ENCODE assay signal across 13 cellular contexts in genomic region chr11:83025267-83025704, GRCh38. TPM values are rescaled to one million over a fixed set of nuclear protein-coding genes. Genes with fewer than 3 reads are reported as not detected.
DNase-seq lines count a peak whose midpoint lies in the region; ATAC-seq and TF ChIP-seq lines count a peak whose summit lies in the region.
"Had no signal": no experiment of that assay in that cellular context is flagged by ENCODE, and none has a peak within 500 bp of the region (broad histone marks: within the 10 kb centered on the region; RNA-seq: fewer than 3 reads in every experiment).

No MANE protein-coding gene starts in this region.

- peaks cover 18% of the 10 kb centered on the region for H3K4me1 ChIP-seq in CD4-positive, CD25-positive, alpha-beta regulatory T cell (ENCODE audit: control insufficient read depth, insufficient read depth, low read length, poor library complexity, severe bottlenecking)
- peaks cover 86% of the 10 kb centered on the region for H3K4me1 ChIP-seq in Karpas-422 (ENCODE audit: low read length)
- peaks cover 0 to 66% (median 34%) of the 10 kb centered on the region in 6 donors for H3K4me1 ChIP-seq in spleen

- peaks cover 98% of the 10 kb centered on the region for H3K79me2 ChIP-seq in Karpas-422 (ENCODE audit: low read length)

- H3K9me3 ChIP-seq in CD4-positive, CD25-positive, alpha-beta regulatory T cell (ENCODE audit: control insufficient read depth in 2 of 2, low read length in 2 of 2), result no peaks in the 10 kb centered on the region
- H3K9me3 ChIP-seq in Karpas-422 (ENCODE audit: low read length) (no peaks in the 10 kb centered on the region), SK-N-MC (ENCODE audit: low read depth, low read length) (no peaks in the 10 kb centered on the region), spleen (peaks cover 0 to 4% (median 0%) of the 10 kb centered on the region in 8 donors)

- H3K27me3 ChIP-seq in CD4-positive, CD25-positive, alpha-beta regulatory T cell (ENCODE audit: control insufficient read depth, insufficient read depth, low read length), result no peaks in the 10 kb centered on the region
- H3K27me3 ChIP-seq in Karpas-422 (ENCODE audit: low read length), result no peaks in the 10 kb centered on the region
- no peaks in the 10 kb centered on the region for H3K27me3 ChIP-seq in spleen (replicated peaks in 1 of 7)
- H3K27me3 ChIP-seq: BLaER1 had no signal

- DNase-seq in CD4-positive, CD25-positive, alpha-beta regulatory T cell, result peak in 1 of 3 donors; percentile 38
- DNase-seq in Karpas-422, result no peak
- DNase-seq in SK-N-MC (ENCODE audit: low read depth, low spot score), result peak; percentile 70
- DNase-seq in iris pigment epithelial cell (ENCODE audit: low read depth), result peak; percentile 55
- no peak for DNase-seq in GM20000 (ENCODE audit: low spot score)
- DNase-seq in mesenteric fat pad (ENCODE audit: low spot score), result no peak
- no peak for DNase-seq in spleen
- DNase-seq in activated CD4-positive, alpha-beta T cell treated with anti-CD3 and anti-CD28 coated beads, Interleukin-2, amount 50 U/mL, for 48 hours, result no peak
- DNase-seq: activated CD4-positive, alpha-beta T cell treated with anti-CD3 and anti-CD28 coated beads for 36 hours; activated naive CD4-positive, alpha-beta T cell treated with anti-CD3 and anti-CD28 coated beads, Interleukin-2, amount 10 ng/mL, durations not matched to agents 7 days and 5 days; naive thymus-derived CD8-positive, alpha-beta T cell; stimulated activated CD4-positive, alpha-beta T cell treated with anti-CD3 and anti-CD28 coated beads, Interleukin-12 subunit alpha, Interleukin-12 subunit beta, amount 100 ng/mL, for 4 hours had no signal

- peaks cover 4% of the 10 kb centered on the region; the same call in 1 of the 2 replicates for H4K20me1 ChIP-seq in Karpas-422 (ENCODE audit: insufficient read depth, low read depth, low read length)
- H4K20me1 ChIP-seq: BLaER1 had no signal

- H3K4me3 Mint-ChIP-seq in CD4-positive, CD25-positive, alpha-beta regulatory T cell, result no peak overlapping the region
- H3K4me3 Mint-ChIP-seq: activated CD4-positive, alpha-beta T cell treated with anti-CD3 and anti-CD28 coated beads for 36 hours; activated naive CD4-positive, alpha-beta T cell treated with anti-CD3 and anti-CD28 coated beads, Interleukin-2, amount 10 ng/mL, durations not matched to agents 7 days and 5 days had no signal

- peak overlapping the region; percentile 9 for H3K4me3 ChIP-seq in CD4-positive, CD25-positive, alpha-beta regulatory T cell (ENCODE audit: low read depth, low read length)
- H3K4me3 ChIP-seq in Karpas-422 (ENCODE audit: low read length) (peak overlapping the region; percentile 29), SK-N-MC (peak overlapping the region; percentile 14; the same call in 1 of the 2 replicates), spleen (no peak overlapping the region)
- H3K4me3 ChIP-seq: BLaER1 had no signal

- no peaks in the 10 kb centered on the region for H3K27me3 Mint-ChIP-seq in CD4-positive, CD25-positive, alpha-beta regulatory T cell
- H3K27me3 Mint-ChIP-seq: activated CD4-positive, alpha-beta T cell treated with anti-CD3 and anti-CD28 coated beads for 36 hours; activated naive CD4-positive, alpha-beta T cell treated with anti-CD3 and anti-CD28 coated beads, Interleukin-2, amount 10 ng/mL, durations not matched to agents 7 days and 5 days; naive thymus-derived CD8-positive, alpha-beta T cell had no signal

- no peak for TF ChIP-seq POLR2A in spleen (IDR thresholded peaks at IDR 0.05)

- no peaks in the 10 kb centered on the region for H3K9me3 Mint-ChIP-seq in CD4-positive, CD25-positive, alpha-beta regulatory T cell
- H3K9me3 Mint-ChIP-seq: activated naive CD4-positive, alpha-beta T cell treated with anti-CD3 and anti-CD28 coated beads, Interleukin-2, amount 10 ng/mL, durations not matched to agents 7 days and 5 days; naive thymus-derived CD8-positive, alpha-beta T cell had no signal

- ATAC-seq in CD4-positive, CD25-positive, alpha-beta regulatory T cell (ENCODE audit: low read depth in 2 of 2), result peak in 1 of 2 donors; percentile 37

- WGBS in spleen, 5 donors, result 55 to 60% (median 57%) methylated on average over 2 of the region's 2 CpGs

- H3K9me2 ChIP-seq in Karpas-422 (replicated peaks; ENCODE audit: insufficient read depth, low read length), result no peaks in the 10 kb centered on the region

- TF ChIP-seq CTCF in GM20000 (IDR thresholded peaks at IDR 0.05; ENCODE audit: extremely low read depth, missing control alignments) (no peak), spleen (IDR thresholded peaks at IDR 0.05 in 8 of 11, conservative IDR thresholded peaks at IDR 0.05 in 3 of 11) (no peak)

- peaks cover 9% of the 10 kb centered on the region for H3K36me3 Mint-ChIP-seq in CD4-positive, CD25-positive, alpha-beta regulatory T cell

- peaks cover 5% of the 10 kb centered on the region for H3K36me3 ChIP-seq in CD4-positive, CD25-positive, alpha-beta regulatory T cell (ENCODE audit: control insufficient read depth, insufficient read depth, low read length)
- H3K36me3 ChIP-seq in Karpas-422 (ENCODE audit: insufficient read depth, low read length) (peaks cover 17% of the 10 kb centered on the region), SK-N-MC (ENCODE audit: insufficient read depth, low read length) (no peaks in the 10 kb centered on the region), spleen (peaks cover 0 to 10% (median 0%) of the 10 kb centered on the region in 6 donors)

- no peak overlapping the region for H2AFZ ChIP-seq in Karpas-422 (ENCODE audit: low read length)

- H3K9ac ChIP-seq in Karpas-422 (ENCODE audit: low read length) (peak overlapping the region; percentile 59), SK-N-MC (ENCODE audit: insufficient read length) (no peak overlapping the region)
- H3K9ac ChIP-seq: BLaER1 had no signal

- H3K27ac ChIP-seq in CD4-positive, CD25-positive, alpha-beta regulatory T cell (ENCODE audit: insufficient read depth, low read length, poor library complexity, severe bottlenecking), result no peak overlapping the region
- H3K27ac ChIP-seq in Karpas-422 (ENCODE audit: low read length) (peak overlapping the region; percentile 91), SK-N-MC (no peak overlapping the region), spleen (no peak overlapping the region)
- H3K27ac ChIP-seq: BLaER1 had no signal

- no peak overlapping the region for H3K27ac Mint-ChIP-seq in CD4-positive, CD25-positive, alpha-beta regulatory T cell
- H3K27ac Mint-ChIP-seq: activated CD4-positive, alpha-beta T cell treated with anti-CD3 and anti-CD28 coated beads for 36 hours; activated naive CD4-positive, alpha-beta T cell treated with anti-CD3 and anti-CD28 coated beads, Interleukin-2, amount 10 ng/mL, durations not matched to agents 7 days and 5 days had no signal

- peaks cover 25 to 49% (median 40%) of the 10 kb centered on the region in 4 donors for H3K4me1 Mint-ChIP-seq in CD4-positive, CD25-positive, alpha-beta regulatory T cell

- peak overlapping the region; percentile 64 for H3K4me2 ChIP-seq in Karpas-422 (ENCODE audit: low read depth, low read length, poor library complexity, severe bottlenecking)

- intact Hi-C loops in spleen (cut with DNase I; ENCODE audit: low total_unique reads), result no loop called here

RNA-seq across cellular contexts. Expression of gene RAB30, which starts 46.4 kb away (rescaled TPM):
- total RNA-seq in CD4-positive, CD25-positive, alpha-beta regulatory T cell, result 66.3 TPM
- polyA plus RNA-seq in CD4-positive, CD25-positive, alpha-beta regulatory T cell, result 10 to 100 TPM; 13.3 to 27.4 (median 21.4) TPM
- total RNA-seq in Karpas-422 (2014; rRNA removed; shearing (Covaris generic); ENCODE audit: low replicate concordance), result 66.5 and 66.7 TPM in 2 replicates
- 33.9 TPM for total RNA-seq in mesenteric fat pad
- 10 to 100 TPM; 15.5 to 42.8 (median 36.2) TPM for total RNA-seq in spleen
- polyA plus RNA-seq in spleen, result 1 to 10 TPM; 3.8 to 7.4 (median 4.4) TPM

Comparison
In these comparisons a context has a peak if more than half of its experiments do, and no peak if none do; other contexts are left out.
1. DNase-seq: peak in SK-N-MC (single experiment) and iris pigment epithelial cell (single experiment); none in Karpas-422 (single experiment), GM20000 (single experiment), mesenteric fat pad (single experiment), spleen (single experiment) and activated CD4-positive, alpha-beta T cell treated with anti-CD3 and anti-CD28 coated beads, Interleukin-2, amount 50 U/mL, for 48 hours (0 of 2).
2. H3K4me3 ChIP-seq: peak in CD4-positive, CD25-positive, alpha-beta regulatory T cell (single experiment), Karpas-422 (single experiment) and SK-N-MC (single experiment); none in spleen (0 of 8).